ENCODE assay signal across 8 cellular contexts in genomic region chr2:240989451-240990265, GRCh38. TPM values are rescaled to one million over a fixed set of nuclear protein-coding genes. Genes with fewer than 3 reads are reported as not detected.
DNase-seq lines count a peak whose midpoint lies in the region; ATAC-seq and TF ChIP-seq lines count a peak whose summit lies in the region.

No MANE protein-coding gene starts in this region.

- POLR2A ChIA-PET in activated CD4-positive, alpha-beta memory T cell treated with anti-CD3 and anti-CD28 coated beads, Interleukin-2, amount 10 ng/mL, durations not matched to agents 7 days and 5 days (lab: Charles Lee) = no interaction called here

- H3K9me3 Mint-ChIP-seq in activated CD4-positive, alpha-beta memory T cell treated with anti-CD3 and anti-CD28 coated beads, Interleukin-2, amount 10 ng/mL, durations not matched to agents 7 days and 5 days = no peaks in the 10 kb centered on the region

- TF ChIP-seq CTCF in BE2C (IDR thresholded peaks at IDR 0.05; ENCODE audit: low read depth, low read length) = peak; percentile 55
- TF ChIP-seq CTCF in WI38 (IDR thresholded peaks at IDR 0.05; ENCODE audit: low read depth, low read length) = peak; percentile 46
- peak in 1 of 2 donors; percentile 35 for TF ChIP-seq CTCF in left lung (IDR thresholded peaks at IDR 0.05)

- peaks cover 1% of the 10 kb centered on the region for H3K4me1 Mint-ChIP-seq in activated CD4-positive, alpha-beta memory T cell treated with anti-CD3 and anti-CD28 coated beads, Interleukin-2, amount 10 ng/mL, durations not matched to agents 7 days and 5 days

- H3K9me3 ChIP-seq in BE2C = peaks cover 7% of the 10 kb centered on the region
- H3K9me3 ChIP-seq in left lung = no peaks in the 10 kb centered on the region

- H3K27ac Mint-ChIP-seq in activated CD4-positive, alpha-beta memory T cell treated with anti-CD3 and anti-CD28 coated beads, Interleukin-2, amount 10 ng/mL, durations not matched to agents 7 days and 5 days = no peak overlapping the region

- ATAC-seq in left lung = peak; percentile 6
- no peak for ATAC-seq in GM18867 (IDR thresholded peaks at IDR 0.05; ENCODE audit: unreplicated experiment)
- no peak for ATAC-seq in GM21825 (IDR thresholded peaks at IDR 0.05; ENCODE audit: unreplicated experiment)

- no peaks in the 10 kb centered on the region for H3K36me3 ChIP-seq in BE2C
- H3K36me3 ChIP-seq in left lung = no peaks in the 10 kb centered on the region

- H3K27me3 ChIP-seq in BE2C (no peaks in the 10 kb centered on the region), left lung (no peaks in the 10 kb centered on the region)

- H3K4me3 ChIP-seq in BE2C (ENCODE audit: low read depth, low read length) (no peak overlapping the region), WI38 (ENCODE audit: low read depth, low read length) (no peak overlapping the region), left lung (no peak overlapping the region)

- H3K4me1 ChIP-seq in BE2C (peaks cover 7% of the 10 kb centered on the region), left lung (peaks cover 21 to 26% of the 10 kb centered on the region in 2 donors)

- H3K27ac ChIP-seq in left lung = no peak overlapping the region

- DNase-seq in BE2C (peak; percentile 47), HuH-7 (ENCODE audit: low spot score) (peak; percentile 84), left lung (peak; percentile 47 to 69), dedifferentiated amniotic fluid mesenchymal stem cell (ENCODE audit: extremely low spot score) (no peak)
- no peak for DNase-seq in activated CD4-positive, alpha-beta memory T cell treated with anti-CD3 and anti-CD28 coated beads, Interleukin-2, amount 10 ng/mL, durations not matched to agents 7 days and 5 days

- no peaks in the 10 kb centered on the region for H3K36me3 Mint-ChIP-seq in activated CD4-positive, alpha-beta memory T cell treated with anti-CD3 and anti-CD28 coated beads, Interleukin-2, amount 10 ng/mL, durations not matched to agents 7 days and 5 days (ENCODE audit: low read depth)

- CTCF ChIA-PET in activated CD4-positive, alpha-beta memory T cell treated with anti-CD3 and anti-CD28 coated beads, Interleukin-2, amount 10 ng/mL, durations not matched to agents 7 days and 5 days (lab: Charles Lee) = no interaction called here

- intact Hi-C loops in left lung (cut with DNase I) = no loop called here

- no peaks in the 10 kb centered on the region for H3K27me3 Mint-ChIP-seq in activated CD4-positive, alpha-beta memory T cell treated with anti-CD3 and anti-CD28 coated beads, Interleukin-2, amount 10 ng/mL, durations not matched to agents 7 days and 5 days

- H3K4me3 Mint-ChIP-seq in activated CD4-positive, alpha-beta memory T cell treated with anti-CD3 and anti-CD28 coated beads, Interleukin-2, amount 10 ng/mL, durations not matched to agents 7 days and 5 days = no peak overlapping the region

RNA-seq across cellular contexts. Expression of gene SNED1, which starts 8.8 kb away (rescaled TPM):
- 1.6 TPM for polyA plus RNA-seq in BE2C (2012; ENCODE audit: insufficient read depth, insufficient read length, low read depth)
- total RNA-seq in left lung = 10 to 100 TPM; 36.4 to 48.2 TPM
- 10 to 100 TPM; 32.6 to 34.3 TPM for total RNA-seq in activated CD4-positive, alpha-beta memory T cell treated with anti-CD3 and anti-CD28 coated beads, Interleukin-2, amount 10 ng/mL, durations not matched to agents 7 days and 5 days

Comparison
In these comparisons a context has a peak if more than half of its experiments do, and no peak if none do; other contexts are left out.
1. DNase-seq: peak in BE2C (single experiment), HuH-7 (single experiment) and left lung (2 of 2); none in activated CD4-positive, alpha-beta memory T cell treated with anti-CD3 and anti-CD28 coated beads, Interleukin-2, amount 10 ng/mL, durations not matched to agents 7 days and 5 days (single experiment) and dedifferentiated amniotic fluid mesenchymal stem cell (single experiment).